ENCODE assay signal across 8 cellular contexts in genomic region chr6:5996701-5997419, GRCh38. TPM values are rescaled to one million over a fixed set of nuclear protein-coding genes. Genes with fewer than 3 reads are reported as not detected.
DNase-seq lines count a peak whose midpoint lies in the region; ATAC-seq and TF ChIP-seq lines count a peak whose summit lies in the region.

No MANE protein-coding gene starts in this region.

- H3K9me2 ChIP-seq in Loucy (replicated peaks; ENCODE audit: low read depth, low read length) = no peaks in the 10 kb centered on the region

- no peaks in the 10 kb centered on the region for H3K79me2 ChIP-seq in Loucy (ENCODE audit: insufficient read depth, low read length)

- H3F3A ChIP-seq in Loucy (ENCODE audit: low read depth) = no peaks in the 10 kb centered on the region

- H3K9me3 Mint-ChIP-seq in activated naive CD8-positive, alpha-beta T cell treated with anti-CD3 and anti-CD28 coated beads, Interleukin-2, amount 50 U/mL, for 24 hours = peaks cover 8% of the 10 kb centered on the region
- peaks cover 5% of the 10 kb centered on the region for H3K9me3 Mint-ChIP-seq in stimulated activated effector memory CD8-positive, alpha-beta T cell treated with anti-CD3 and anti-CD28 coated beads, Interleukin-12 subunit alpha, Interleukin-12 subunit beta, amount 100 ng/mL, for 72 hours

- no peaks in the 10 kb centered on the region for H3K36me3 ChIP-seq in Loucy (ENCODE audit: insufficient read depth, low read length)

- peaks cover 8% of the 10 kb centered on the region for H3K4me1 ChIP-seq in Loucy (ENCODE audit: insufficient read depth, low read length, poor library complexity, severe bottlenecking)

- peak overlapping the region; percentile 27 for H3K27ac Mint-ChIP-seq in activated naive CD8-positive, alpha-beta T cell treated with anti-CD3 and anti-CD28 coated beads, Interleukin-2, amount 50 U/mL, for 24 hours
- H3K27ac Mint-ChIP-seq in stimulated activated effector memory CD8-positive, alpha-beta T cell treated with anti-CD3 and anti-CD28 coated beads, Interleukin-12 subunit alpha, Interleukin-12 subunit beta, amount 100 ng/mL, for 72 hours = no peak overlapping the region

- H3K4me3 ChIP-seq in Loucy (ENCODE audit: low read length, poor library complexity, severe bottlenecking) = peak overlapping the region; percentile 79
- peak overlapping the region; percentile 61 for H3K4me3 ChIP-seq in iPS-18c (ENCODE audit: insufficient read depth, low read depth, low read length)

- peak overlapping the region; percentile 84 for H3K4me3 Mint-ChIP-seq in activated naive CD8-positive, alpha-beta T cell treated with anti-CD3 and anti-CD28 coated beads, Interleukin-2, amount 50 U/mL, for 24 hours
- H3K4me3 Mint-ChIP-seq in stimulated activated effector memory CD8-positive, alpha-beta T cell treated with anti-CD3 and anti-CD28 coated beads, Interleukin-12 subunit alpha, Interleukin-12 subunit beta, amount 100 ng/mL, for 72 hours = peak overlapping the region; percentile 83

- peaks cover 94% of the 10 kb centered on the region for H3K27me3 Mint-ChIP-seq in activated naive CD8-positive, alpha-beta T cell treated with anti-CD3 and anti-CD28 coated beads, Interleukin-2, amount 50 U/mL, for 24 hours

- H4K20me1 ChIP-seq in Loucy (ENCODE audit: insufficient read depth, low read length, poor library complexity, severe bottlenecking) = no peaks in the 10 kb centered on the region

- peak overlapping the region; percentile 84 for H3K4me2 ChIP-seq in Loucy (ENCODE audit: low read depth, low read length, poor library complexity, severe bottlenecking)

- H3K27me3 ChIP-seq in Loucy (ENCODE audit: insufficient read depth, low read length, poor library complexity, severe bottlenecking) = no peaks in the 10 kb centered on the region

- peak; percentile 77 for DNase-seq in Daoy (ENCODE audit: low read depth)
- DNase-seq in activated naive CD8-positive, alpha-beta T cell treated with anti-CD3 and anti-CD28 coated beads, Interleukin-2, amount 50 U/mL, for 24 hours = no peak
- no peak for DNase-seq in stimulated activated effector memory CD8-positive, alpha-beta T cell treated with anti-CD3 and anti-CD28 coated beads, Interleukin-12 subunit alpha, Interleukin-12 subunit beta, amount 100 ng/mL, for 72 hours (ENCODE audit: low spot score in 2 of 2)

- H3K9me3 ChIP-seq in Loucy (ENCODE audit: insufficient read depth, low read depth, low read length) = no peaks in the 10 kb centered on the region
- no peaks in the 10 kb centered on the region for H3K9me3 ChIP-seq in iPS-18c (ENCODE audit: control insufficient read depth, insufficient read depth, low read length)

- no peak for ATAC-seq in activated naive CD8-positive, alpha-beta T cell treated with anti-CD3 and anti-CD28 coated beads, Interleukin-2, amount 50 U/mL, for 24 hours
- ATAC-seq in stimulated activated effector memory CD8-positive, alpha-beta T cell treated with anti-CD3 and anti-CD28 coated beads, Interleukin-12 subunit alpha, Interleukin-12 subunit beta, amount 100 ng/mL, for 72 hours = peak; percentile 5
- ATAC-seq in HG03175 (IDR thresholded peaks at IDR 0.05; ENCODE audit: unreplicated experiment) = no peak
- no peak for ATAC-seq in HG03354 (IDR thresholded peaks at IDR 0.05; ENCODE audit: poor library complexity, severe bottlenecking, unreplicated experiment)
- no peak for ATAC-seq in HG02678 (IDR thresholded peaks at IDR 0.05; ENCODE audit: unreplicated experiment)

- H2AFZ ChIP-seq in Loucy (ENCODE audit: low read length) = peak overlapping the region; percentile 90

- TF ChIP-seq CTCF in Loucy (conservative IDR thresholded peaks at IDR 0.05; ENCODE audit: low read length) = no peak

- peak overlapping the region; percentile 82 for H3K9ac ChIP-seq in Loucy (ENCODE audit: low read depth, low read length, poor library complexity, severe bottlenecking)

- peaks cover 12% of the 10 kb centered on the region for H3K36me3 Mint-ChIP-seq in activated naive CD8-positive, alpha-beta T cell treated with anti-CD3 and anti-CD28 coated beads, Interleukin-2, amount 50 U/mL, for 24 hours (ENCODE audit: low read depth)
- H3K36me3 Mint-ChIP-seq in stimulated activated effector memory CD8-positive, alpha-beta T cell treated with anti-CD3 and anti-CD28 coated beads, Interleukin-12 subunit alpha, Interleukin-12 subunit beta, amount 100 ng/mL, for 72 hours = peaks cover 17% of the 10 kb centered on the region

- peaks cover 48% of the 10 kb centered on the region for H3K4me1 Mint-ChIP-seq in activated naive CD8-positive, alpha-beta T cell treated with anti-CD3 and anti-CD28 coated beads, Interleukin-2, amount 50 U/mL, for 24 hours
- peaks cover 58% of the 10 kb centered on the region for H3K4me1 Mint-ChIP-seq in stimulated activated effector memory CD8-positive, alpha-beta T cell treated with anti-CD3 and anti-CD28 coated beads, Interleukin-12 subunit alpha, Interleukin-12 subunit beta, amount 100 ng/mL, for 72 hours

RNA-seq across cellular contexts. Expression of gene NRN1, which starts 9.9 kb away (rescaled TPM):
- total RNA-seq in Daoy (2014; rRNA removed; shearing (Covaris generic)) = 38.3 and 47.5 TPM in 2 replicates
